ENCODE assay signal across 8 cellular contexts in genomic region chr6:117548797-117549301, GRCh38. TPM values are rescaled to one million over a fixed set of nuclear protein-coding genes. Genes with fewer than 3 reads are reported as not detected.
A peak's percentile ranks its signal among the peaks of the same experiment; 100 is the strongest.
DNase-seq lines count a peak whose midpoint lies in the region; FAIRE-seq and TF ChIP-seq lines count a peak whose summit lies in the region.

No MANE protein-coding gene starts in this region.

- H4K91ac ChIP-seq in mesenchymal stem cell (ENCODE audit: low read length) = peak overlapping the region; percentile 23

- H3K27ac ChIP-seq in CD8-positive, alpha-beta memory T cell (ENCODE audit: low read depth, low read length) = peak overlapping the region; percentile 47
- H3K27ac ChIP-seq in mesenchymal stem cell (ENCODE audit: low read length, poor library complexity, severe bottlenecking) (peak overlapping the region; percentile 92), tibial artery (no peak overlapping the region)

- H2AFZ ChIP-seq in mesenchymal stem cell (ENCODE audit: low read depth, low read length) = no peak overlapping the region

- H3K4me2 ChIP-seq in mesenchymal stem cell (ENCODE audit: low read length, poor library complexity, severe bottlenecking) = peak overlapping the region; percentile 13

- H3K23ac ChIP-seq in mesenchymal stem cell (ENCODE audit: low read length in 2 of 2) = no peak overlapping the region

- peaks cover 39 to 46% (median 44%) of the 10 kb centered on the region in 3 donors for H3K4me1 Mint-ChIP-seq in CD8-positive, alpha-beta memory T cell
- H3K4me1 Mint-ChIP-seq in activated T-helper 2 cell treated with anti-CD3 and anti-CD28 coated beads, Interferon-gamma antibody, Interleukin-2, Interleukin-4, amounts not matched to agents 10 μg/mL and 5 μg/mL and 100 μg/mL, durations not matched to agents 14 hours and 24 hours and 36 hours (ENCODE audit: low read depth) = peaks cover 41% of the 10 kb centered on the region

- peaks cover 0 to 2% (median 0%) of the 10 kb centered on the region in 3 donors for H3K36me3 Mint-ChIP-seq in CD8-positive, alpha-beta memory T cell
- H3K36me3 Mint-ChIP-seq in activated T-helper 2 cell treated with anti-CD3 and anti-CD28 coated beads, Interferon-gamma antibody, Interleukin-2, Interleukin-4, amounts not matched to agents 10 μg/mL and 5 μg/mL and 100 μg/mL, durations not matched to agents 14 hours and 24 hours and 36 hours (ENCODE audit: low read depth) = peaks cover 9% of the 10 kb centered on the region

- no peak for TF ChIP-seq CTCF in tibial artery (IDR thresholded peaks at IDR 0.05)

- H3K9ac ChIP-seq in mesenchymal stem cell (ENCODE audit: low read length) = peak overlapping the region; percentile 78

- intact Hi-C loops in activated T-helper 2 cell treated with anti-CD3 and anti-CD28 coated beads, Interferon-gamma antibody, Interleukin-2, Interleukin-4, amounts not matched to agents 10 μg/mL and 5 μg/mL and 100 μg/mL, durations not matched to agents 14 hours and 24 hours and 36 hours (cut with micrococcal nuclease) = loop anchor here (1.0 to 5.0 kb wide), 5 partner anchors 20 to 87 kb away; partner anchors contain the start of genes DCBLD1 and GOPC
- intact Hi-C loops in tibial artery (cut with DNase I; ENCODE audit: low total_unique reads) = loop anchor here (5.0 kb wide), 1 partner anchor 53 kb away; the partner anchor contains the start of gene GOPC

- no peak overlapping the region for H3K14ac ChIP-seq in mesenchymal stem cell (ENCODE audit: low read length in 2 of 2)

- peak overlapping the region; percentile 80 to 93 (median 86) for H3K4me3 Mint-ChIP-seq in CD8-positive, alpha-beta memory T cell
- peak overlapping the region; percentile 68 for H3K4me3 Mint-ChIP-seq in activated T-helper 2 cell treated with anti-CD3 and anti-CD28 coated beads, Interferon-gamma antibody, Interleukin-2, Interleukin-4, amounts not matched to agents 10 μg/mL and 5 μg/mL and 100 μg/mL, durations not matched to agents 14 hours and 24 hours and 36 hours (ENCODE audit: low read depth)

- 34% methylated on average over 8 of the region's 8 CpGs for WGBS in mesenchymal stem cell

- no peaks in the 10 kb centered on the region for H3K9me3 Mint-ChIP-seq in CD8-positive, alpha-beta memory T cell
- H3K9me3 Mint-ChIP-seq in activated T-helper 2 cell treated with anti-CD3 and anti-CD28 coated beads, Interferon-gamma antibody, Interleukin-2, Interleukin-4, amounts not matched to agents 10 μg/mL and 5 μg/mL and 100 μg/mL, durations not matched to agents 14 hours and 24 hours and 36 hours = no peaks in the 10 kb centered on the region

- H3K27me3 Mint-ChIP-seq in CD8-positive, alpha-beta memory T cell = no peaks in the 10 kb centered on the region
- H3K27me3 Mint-ChIP-seq in activated T-helper 2 cell treated with anti-CD3 and anti-CD28 coated beads, Interferon-gamma antibody, Interleukin-2, Interleukin-4, amounts not matched to agents 10 μg/mL and 5 μg/mL and 100 μg/mL, durations not matched to agents 14 hours and 24 hours and 36 hours (ENCODE audit: low read depth) = peaks cover 6% of the 10 kb centered on the region

- H3K79me1 ChIP-seq in mesenchymal stem cell (replicated peaks; ENCODE audit: low read length, poor library complexity, severe bottlenecking) = peaks cover 14% of the 10 kb centered on the region

- no peaks in the 10 kb centered on the region for H3K9me3 ChIP-seq in CD8-positive, alpha-beta memory T cell (ENCODE audit: low read length)
- H3K9me3 ChIP-seq in mesenchymal stem cell (ENCODE audit: control insufficient read depth, low read length) = no peaks in the 10 kb centered on the region
- H3K9me3 ChIP-seq in tibial artery = no peaks in the 10 kb centered on the region

- H3K27me3 ChIP-seq in CD8-positive, alpha-beta memory T cell (ENCODE audit: insufficient read depth, low read length, poor library complexity, severe bottlenecking) = no peaks in the 10 kb centered on the region
- H3K27me3 ChIP-seq in mesenchymal stem cell (ENCODE audit: control insufficient read depth in 1 of 2, insufficient read depth in 1 of 2, low read length in 2 of 2) (no peaks in the 10 kb centered on the region), tibial artery (no peaks in the 10 kb centered on the region)

- H3K36me3 ChIP-seq in CD8-positive, alpha-beta memory T cell (ENCODE audit: insufficient read depth, low read length) = no peaks in the 10 kb centered on the region
- H3K36me3 ChIP-seq in mesenchymal stem cell (ENCODE audit: control insufficient read depth in 1 of 2, insufficient read depth in 2 of 2, low read depth in 1 of 2, low read length in 2 of 2) (peaks cover 12 to 19% of the 10 kb centered on the region in 2 experiments), tibial artery (peaks cover 0 to 9% (median 0%) of the 10 kb centered on the region in 3 donors)

- peak overlapping the region; percentile 24 to 55 for H3K4ac ChIP-seq in mesenchymal stem cell (ENCODE audit: low read depth in 1 of 2, low read length in 2 of 2)

- POLR2A ChIA-PET in CD8-positive, alpha-beta memory T cell (lab: Charles Lee) = interaction anchor here (1.0 to 2.0 kb wide), 4 partner anchors 54 to 70 kb away, joined by 3 to 7 read pairs (median 4); partner anchors contain the start of genes DCBLD1 and GOPC

- DNase-seq in CD8-positive, alpha-beta memory T cell = peak; percentile 6 to 62 (median 43)
- DNase-seq in HTR-8/SVneo (ENCODE audit: insufficient read length, low spot score) = peak; percentile 50
- peak; percentile 18 for DNase-seq in activated T-helper 2 cell treated with anti-CD3 and anti-CD28 coated beads, Interferon-gamma antibody, Interleukin-2, Interleukin-4, amounts not matched to agents 10 μg/mL and 5 μg/mL and 100 μg/mL, durations not matched to agents 14 hours and 24 hours and 36 hours (ENCODE audit: low spot score)
- peak; percentile 62 for DNase-seq in mesenchymal stem cell
- DNase-seq in tibial artery = no peak
- no peak for DNase-seq in SKM-1 (lab: John Stamatoyannopoulos, UW; ENCODE audit: unreplicated experiment)
- DNase-seq in DMS153 treated with DMSO at 0.1 percent for 48 hours (lab: John Stamatoyannopoulos, UW; ENCODE audit: unreplicated experiment) = no peak
- no peak for DNase-seq in stimulated activated CD4-positive, alpha-beta T cell treated with anti-CD3 and anti-CD28 coated beads, Interleukin-2, amount 100 ng/mL, for 48 hours

- peaks cover 34% of the 10 kb centered on the region for H3K4me1 ChIP-seq in CD8-positive, alpha-beta memory T cell (ENCODE audit: insufficient read depth, low read length)
- H3K4me1 ChIP-seq in mesenchymal stem cell (ENCODE audit: control insufficient read depth, insufficient read depth, low read depth, low read length) (peaks cover 28% of the 10 kb centered on the region), tibial artery (peaks cover 0 to 10% (median 7%) of the 10 kb centered on the region in 4 donors)

- H3K27ac Mint-ChIP-seq in CD8-positive, alpha-beta memory T cell = peak overlapping the region; percentile 81 to 95 (median 92)
- peak overlapping the region; percentile 73 for H3K27ac Mint-ChIP-seq in activated T-helper 2 cell treated with anti-CD3 and anti-CD28 coated beads, Interferon-gamma antibody, Interleukin-2, Interleukin-4, amounts not matched to agents 10 μg/mL and 5 μg/mL and 100 μg/mL, durations not matched to agents 14 hours and 24 hours and 36 hours

- H2BK15ac ChIP-seq in mesenchymal stem cell (ENCODE audit: low read depth, poor library complexity, severe bottlenecking) = no peak overlapping the region

- peak overlapping the region; percentile 58 for H2BK5ac ChIP-seq in mesenchymal stem cell (ENCODE audit: low read depth, low read length, poor library complexity, severe bottlenecking)

- H3K18ac ChIP-seq in mesenchymal stem cell (ENCODE audit: low read depth in 1 of 2, low read length in 2 of 2) = no peak overlapping the region

- peak overlapping the region; percentile 15 for H2AK5ac ChIP-seq in mesenchymal stem cell (ENCODE audit: low read length, severe bottlenecking)

- H3K4me3 ChIP-seq in CD8-positive, alpha-beta memory T cell (ENCODE audit: low read length) = peak overlapping the region; percentile 65
- H3K4me3 ChIP-seq in mesenchymal stem cell (ENCODE audit: insufficient read depth in 1 of 2, low read depth in 1 of 2, low read length in 2 of 2) = no peak overlapping the region
- H3K4me3 ChIP-seq in tibial artery = peak overlapping the region in 1 of 2 donors; percentile 54

- H2BK12ac ChIP-seq in mesenchymal stem cell (ENCODE audit: low read length in 2 of 2) = peak overlapping the region in 1 of 2 experiments; percentile 47

- no peak for FAIRE-seq in HTR-8/SVneo (lab: Jason Lieb, UNC)

- CTCF ChIA-PET in CD8-positive, alpha-beta memory T cell (lab: Charles Lee) = interaction anchor here (0.9 to 15.2 kb wide), 7 partner anchors 9 to 99 kb away, joined by 3 to 109 read pairs (median 4); partner anchors contain the start of gene DCBLD1

- no peak overlapping the region for H2BK120ac ChIP-seq in mesenchymal stem cell (ENCODE audit: low read depth, low read length)

- no peak overlapping the region for H4K8ac ChIP-seq in mesenchymal stem cell (ENCODE audit: low read length)

RNA-seq across cellular contexts. Expression of gene GOPC, which starts 53.5 kb away (rescaled TPM):
- total RNA-seq in CD8-positive, alpha-beta memory T cell = 10 to 100 TPM; 21.2 to 22.0 TPM
- 15.5 TPM for polyA plus RNA-seq in CD8-positive, alpha-beta memory T cell
- total RNA-seq in activated T-helper 2 cell treated with anti-CD3 and anti-CD28 coated beads, Interferon-gamma antibody, Interleukin-2, Interleukin-4, amounts not matched to agents 10 μg/mL and 5 μg/mL and 100 μg/mL, durations not matched to agents 14 hours and 24 hours and 36 hours = 22.9 and 24.2 TPM in 2 replicates
- 17.0 TPM for polyA plus RNA-seq in mesenchymal stem cell (2013, experiment 1 of 2)
- 17.2 TPM for polyA plus RNA-seq in mesenchymal stem cell (2013, experiment 2 of 2)

Comparison
In these comparisons a context has a peak if more than half of its experiments do, and no peak if none do; other contexts are left out.
1. DNase-seq: peak in CD8-positive, alpha-beta memory T cell (5 of 5), HTR-8/SVneo (single experiment), activated T-helper 2 cell treated with anti-CD3 and anti-CD28 coated beads, Interferon-gamma antibody, Interleukin-2, Interleukin-4, amounts not matched to agents 10 μg/mL and 5 μg/mL and 100 μg/mL, durations not matched to agents 14 hours and 24 hours and 36 hours (single experiment) and mesenchymal stem cell (single experiment); none in tibial artery (0 of 2), SKM-1 (single experiment), DMS153 treated with DMSO at 0.1 percent for 48 hours (single experiment) and stimulated activated CD4-positive, alpha-beta T cell treated with anti-CD3 and anti-CD28 coated beads, Interleukin-2, amount 100 ng/mL, for 48 hours (0 of 2).
2. H3K27ac ChIP-seq: peak in CD8-positive, alpha-beta memory T cell (single experiment) and mesenchymal stem cell (single experiment); none in tibial artery (0 of 2).